29 cellular contexts compared by ENCODE assay signal in the genomic region with DNA sequence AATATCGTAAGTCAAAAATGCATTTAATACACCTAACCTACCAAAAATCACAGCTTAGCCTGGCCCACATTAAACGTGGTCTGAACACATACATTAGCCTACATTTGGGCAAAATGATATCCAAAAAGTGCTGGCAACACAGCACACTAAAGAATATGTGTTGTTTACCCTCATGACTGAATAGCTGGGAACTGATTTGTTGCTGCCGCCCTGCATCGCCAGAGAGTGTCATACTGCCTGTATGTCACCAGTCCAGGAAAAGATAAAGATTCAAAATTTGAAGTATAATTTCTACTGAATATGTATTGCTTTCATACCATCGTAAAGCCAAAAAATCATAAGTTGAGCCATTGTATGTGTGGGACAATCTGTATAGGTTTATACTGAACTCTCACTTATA.
"Had no signal": no experiment of that assay in that cellular context is flagged by ENCODE, and none has a peak within 500 bp of the region (broad histone marks: within the 10 kb centered on the region; RNA-seq: fewer than 3 reads in every experiment).

No MANE protein-coding gene starts in this region.

- H3K36me3 ChIP-seq: neutrophil, pancreas, suprapubic skin, tibial artery, transverse colon, upper lobe of right lung, uterus had no signal

- H3K4me3 ChIP-seq: pancreas, psoas muscle, skin epidermis, smooth muscle cell, spleen, suprapubic skin, testis, tibial artery, transverse colon, upper lobe of right lung, uterus had no signal

- H3K27me3 ChIP-seq: neutrophil, pancreas, spleen, suprapubic skin, testis, tibial artery, transverse colon, upper lobe of right lung, uterus had no signal

- H3K4me1 ChIP-seq: spleen, suprapubic skin, testis, upper lobe of right lung, uterus had no signal

- H3K9me3 ChIP-seq: neutrophil, pancreas, psoas muscle, suprapubic skin, testis, tibial artery, transverse colon, upper lobe of right lung, uterus had no signal

- H3K27ac ChIP-seq: neutrophil, pancreas, psoas muscle, skin epidermis, spleen, suprapubic skin, testis, tibial artery, transverse colon, upper lobe of right lung, uterus had no signal

- DNase-seq: naive B cell; naive thymus-derived CD8-positive, alpha-beta T cell; nephron progenitor cell; nucleus accumbens; pancreas; posterior cingulate gyrus; psoas muscle; spleen; stimulated activated CD4-positive, alpha-beta T cell treated with anti-CD3 and anti-CD28 coated beads, Interleukin-12 subunit alpha, Interleukin-12 subunit beta, amount 100 ng/mL, for 4 hours; stimulated activated CD4-positive, alpha-beta T cell treated with anti-CD3 and anti-CD28 coated beads, Interleukin-1b, Interleukin-23, amount 100 ng/mL, for 48 hours; stimulated activated CD4-positive, alpha-beta T cell treated with anti-CD3 and anti-CD28 coated beads, Interleukin-4, amount 100 ng/mL, for 1 hour; stimulated activated CD4-positive, alpha-beta T cell treated with anti-CD3 and anti-CD28 coated beads, Interleukin-4, amount 100 ng/mL, for 4 hours; stimulated activated CD8-positive, alpha-beta memory T cell treated with anti-CD3 and anti-CD28 coated beads, Interleukin-4, amount 100 ng/mL, for 48 hours; stimulated activated naive CD4-positive, alpha-beta T cell; stimulated activated naive CD8-positive, alpha-beta T cell treated with anti-CD3 and anti-CD28 coated beads, Interleukin-15, amount 100 ng/mL, for 72 hours; stimulated activated naive CD8-positive, alpha-beta T cell treated with anti-CD3 and anti-CD28 coated beads, Interleukin-15, Interleukin-2, amounts not matched to agents 100 U/mL and 50 U/mL, for 24 hours; substantia nigra; testis; tibial artery; transverse colon; upper lobe of right lung; uterus had no signal

- ATAC-seq: naive thymus-derived CD8-positive, alpha-beta T cell; natural killer cell treated with Interleukin-12 subunit alpha and Interleukin-12 subunit beta and Interleukin-15 and Interleukin-18, amount 100 ng/mL, for 72 hours; pancreas; sciatic nerve; stimulated activated memory B cell treated with anti-CD40 and anti-IgM and Interleukin-4, amounts not matched to agents 10 μg/mL and 1 μg/mL and 100 μg/mL, for 72 hours; stimulated activated naive CD8-positive, alpha-beta T cell treated with anti-CD3 and anti-CD28 coated beads, Interleukin-15, amount 100 ng/mL, for 72 hours; stimulated activated naive CD8-positive, alpha-beta T cell treated with anti-CD3 and anti-CD28 coated beads, Interleukin-15, Interleukin-2, amounts not matched to agents 100 U/mL and 50 U/mL, for 24 hours; upper lobe of right lung had no signal
